In genomic region chr5:174690256-174690655, GRCh38 we compare ENCODE assay signal across 22 cellular contexts. TPM values are rescaled to one million over a fixed set of nuclear protein-coding genes. Genes with fewer than 3 reads are reported as not detected.
A peak's percentile ranks its signal among the peaks of the same experiment; 100 is the strongest.
DNase-seq lines count a peak whose midpoint lies in the region; ATAC-seq, FAIRE-seq and TF ChIP-seq lines count a peak whose summit lies in the region.
"Had no signal": no experiment of that assay in that cellular context is flagged by ENCODE, and none has a peak within 500 bp of the region (broad histone marks: within the 10 kb centered on the region; RNA-seq: fewer than 3 reads in every experiment).

No MANE protein-coding gene starts in this region.

- no peak overlapping the region for H4K5ac ChIP-seq in H9 (ENCODE audit: insufficient read length, low read depth, low read length)

- H3K56ac ChIP-seq in H9 (ENCODE audit: insufficient read length, low read depth, low read length), result no peak overlapping the region

- no peak overlapping the region for H3K4me2 ChIP-seq in A549
- H3K4me2 ChIP-seq in H9 (ENCODE audit: insufficient read depth, insufficient read length, low read length), result no peak overlapping the region

- TF ChIP-seq CTCF in A549 (IDR thresholded peaks at IDR 0.05) (no peak), H9 (conservative IDR thresholded peaks at IDR 0.05) (no peak)

- no peak overlapping the region for H4K8ac ChIP-seq in H9 (replicated peaks; ENCODE audit: insufficient read length, low read depth, low read length)

- peaks cover 71% of the 10 kb centered on the region for H3K27me3 Mint-ChIP-seq in H9 (ENCODE audit: low read depth)
- H3K27me3 Mint-ChIP-seq in activated T-cell treated with anti-CD3 and anti-CD28 coated beads, Interleukin-2, amount 50 U/mL, for 24 hours, result peaks cover 79% of the 10 kb centered on the region

- H3K79me1 ChIP-seq in H9 (ENCODE audit: insufficient read depth, low read depth, low read length, poor library complexity, severe bottlenecking), result no peaks in the 10 kb centered on the region

- peaks cover 45 to 64% of the 10 kb centered on the region in 2 experiments for H3K4me1 Mint-ChIP-seq in H9
- peaks cover 9% of the 10 kb centered on the region for H3K4me1 Mint-ChIP-seq in activated T-cell treated with anti-CD3 and anti-CD28 coated beads, Interleukin-2, amount 50 U/mL, for 24 hours (ENCODE audit: low read depth)

- H3K27ac ChIP-seq in A549, result no peak overlapping the region
- H3K27ac ChIP-seq in H9 (ENCODE audit: insufficient read length, low read depth, low read length), result no peak overlapping the region
- H3K27ac ChIP-seq: spleen, upper lobe of left lung had no signal

- H3K79me2 ChIP-seq in H9 (ENCODE audit: insufficient read depth, low read length), result no peaks in the 10 kb centered on the region

- H3K27me3 ChIP-seq in H9 (ENCODE audit: insufficient read depth, low read length), result peaks cover 10% of the 10 kb centered on the region; the same call in 1 of the 2 replicates

- H3K9ac ChIP-seq in H9 (ENCODE audit: extremely low read depth, insufficient read length, low read length), result no peak overlapping the region

- DNase-seq in A549 (ENCODE audit: low read depth in 1 of 2, low spot score in 1 of 2), result peak; percentile 21 to 24
- DNase-seq in H9, result peak; percentile 63
- DNase-seq in astrocyte of the hippocampus (ENCODE audit: low read depth, low spot score), result peak; percentile 21
- DNase-seq in kidney tubule cell (ENCODE audit: low spot score), result peak; percentile 15
- DNase-seq in SW 1271 (lab: John Stamatoyannopoulos, UW), result no peak
- DNase-seq in activated T-cell treated with anti-CD3 and anti-CD28 coated beads, Interleukin-2, amount 50 U/mL, for 24 hours, result no peak
- DNase-seq in germinal center (ENCODE audit: low spot score), result no peak
- DNase-seq: ACHN; activated CD4-positive, CD25-positive, alpha-beta regulatory T cell; activated effector memory CD4-positive, alpha-beta T cell treated with anti-CD3 and anti-CD28 coated beads, Interleukin-2, amount 50 U/mL, for 16 hours; CD8-positive, alpha-beta memory T cell; Kasumi-1; left colon; NCI-H187; NCI-H524 treated with DMSO at 0.1 percent for 48 hours; posterior cingulate gyrus; spleen; T-helper 1 cell; upper lobe of left lung had no signal

- no peak for FAIRE-seq in A549 (lab: Jason Lieb, UNC)

- ATAC-seq in A549 (peak; percentile 62 to 75; a peak in 5 of 6 replicates), SK-N-SH treated with all-trans-retinoic acid at 6 μM for 48 hours (no peak)
- ATAC-seq: left colon; stimulated activated memory B cell treated with anti-CD40 and anti-IgM and Interleukin-4, amounts not matched to agents 10 μg/mL and 1 μg/mL and 100 μg/mL, for 72 hours had no signal

- no peak overlapping the region for H2AFZ ChIP-seq in H9 (ENCODE audit: low read length)

- CTCF ChIA-PET in A549 (lab: Yijun Ruan, JAX), result no interaction called here

- no peak overlapping the region for H3K4me3 ChIP-seq in A549
- H3K4me3 ChIP-seq: spleen, upper lobe of left lung had no signal

- no peak overlapping the region for H3K18ac ChIP-seq in H9 (ENCODE audit: insufficient read length, low read depth, low read length)

- no peaks in the 10 kb centered on the region for H3K36me3 Mint-ChIP-seq in H9 (ENCODE audit: insufficient read depth in 1 of 3, low read depth in 3 of 3)
- H3K36me3 Mint-ChIP-seq in activated T-cell treated with anti-CD3 and anti-CD28 coated beads, Interleukin-2, amount 50 U/mL, for 24 hours (ENCODE audit: low read depth), result no peaks in the 10 kb centered on the region
- H3K36me3 Mint-ChIP-seq: CD8-positive, alpha-beta memory T cell; stimulated activated memory B cell treated with anti-CD40 and anti-IgM and Interleukin-4, amounts not matched to agents 10 μg/mL and 1 μg/mL and 100 μg/mL, for 72 hours had no signal

- no peak overlapping the region for H2BK120ac ChIP-seq in H9 (ENCODE audit: low read depth, low read length, poor library complexity, severe bottlenecking)

- no peak overlapping the region for H2BK20ac ChIP-seq in H9 (ENCODE audit: low read depth, low read length, poor library complexity, severe bottlenecking)

- H4K20me1 ChIP-seq in H9 (ENCODE audit: control insufficient read depth, insufficient read depth, insufficient read length), result no peaks in the 10 kb centered on the region

- POLR2A ChIA-PET in A549 (lab: Yijun Ruan, JAX), result no interaction called here

- no peak overlapping the region for H2AK5ac ChIP-seq in H9 (ENCODE audit: insufficient read length, low read length)

- H3K14ac ChIP-seq in H9 (ENCODE audit: insufficient read depth, low read length), result no peak overlapping the region

- H3K9me3 Mint-ChIP-seq in H9, result no peaks in the 10 kb centered on the region; a peak in 1 of 5 replicates
- no peaks in the 10 kb centered on the region for H3K9me3 Mint-ChIP-seq in activated T-cell treated with anti-CD3 and anti-CD28 coated beads, Interleukin-2, amount 50 U/mL, for 24 hours

- H3K9me3 ChIP-seq in A549 (no peaks in the 10 kb centered on the region), H9 (ENCODE audit: control insufficient read depth, low read depth, low read length) (no peaks in the 10 kb centered on the region)
- H3K9me3 ChIP-seq: spleen, upper lobe of left lung had no signal

- H2BK15ac ChIP-seq in H9 (ENCODE audit: low read depth, low read length), result no peak overlapping the region

- TF ChIP-seq POLR2A in A549 (IDR thresholded peaks at IDR 0.05; ENCODE audit: low read length), result no peak

- no peak overlapping the region for H3K27ac Mint-ChIP-seq in H9
- no peak overlapping the region for H3K27ac Mint-ChIP-seq in activated T-cell treated with anti-CD3 and anti-CD28 coated beads, Interleukin-2, amount 50 U/mL, for 24 hours
- H3K27ac Mint-ChIP-seq: CD8-positive, alpha-beta memory T cell; stimulated activated memory B cell treated with anti-CD40 and anti-IgM and Interleukin-4, amounts not matched to agents 10 μg/mL and 1 μg/mL and 100 μg/mL, for 72 hours had no signal

- no peak overlapping the region for H3K4ac ChIP-seq in H9 (ENCODE audit: low read depth, low read length)

- TF ChIP-seq EP300 in A549 (IDR thresholded peaks at IDR 0.05), result no peak

- H2BK12ac ChIP-seq in H9 (ENCODE audit: insufficient read length, low read depth, low read length), result no peak overlapping the region

- H3K4me3 Mint-ChIP-seq in H9, result no peak overlapping the region
- H3K4me3 Mint-ChIP-seq in activated T-cell treated with anti-CD3 and anti-CD28 coated beads, Interleukin-2, amount 50 U/mL, for 24 hours, result no peak overlapping the region
- H3K4me3 Mint-ChIP-seq: CD8-positive, alpha-beta memory T cell; stimulated activated memory B cell treated with anti-CD40 and anti-IgM and Interleukin-4, amounts not matched to agents 10 μg/mL and 1 μg/mL and 100 μg/mL, for 72 hours had no signal

- H3K23me2 ChIP-seq in H9 (ENCODE audit: insufficient read length, low read depth, low read length, poor library complexity, severe bottlenecking), result peaks cover 13% of the 10 kb centered on the region

- H3K4me1 ChIP-seq in A549 (peaks cover 17% of the 10 kb centered on the region), H9 (ENCODE audit: insufficient read depth, low read length) (peaks cover 3% of the 10 kb centered on the region; the same call in 1 of the 2 replicates)
- H3K4me1 ChIP-seq: upper lobe of left lung had no signal

- TF ChIP-seq RAD21 in A549 (conservative IDR thresholded peaks at IDR 0.05 in 1 of 2, IDR thresholded peaks at IDR 0.05 in 1 of 2), result no peak

- WGBS in A549 (ENCODE audit: missing lambda C conversion rate), result 55% methylated on average over 10 of the region's 10 CpGs
- WGBS in H9 (ENCODE audit: extremely low coverage, insufficient read length, low lambda C conversion rate), result no CpG with 5 or more reads among the region's 10 CpGs

- H4K91ac ChIP-seq in H9 (ENCODE audit: insufficient read length, low read depth, low read length), result no peak overlapping the region

- no peak overlapping the region for H3T11ph ChIP-seq in H9 (ENCODE audit: low read length)

- H2BK5ac ChIP-seq in H9 (ENCODE audit: insufficient read length, low read length), result no peak overlapping the region

- no peak overlapping the region for H3K23ac ChIP-seq in H9 (ENCODE audit: insufficient read length, low read depth, low read length)

TF ChIP-seq in A549, 52 proteins besides CTCF, POLR2A, EP300 and RAD21 (continues in another document):
- TF ChIP-seq ATOH8 (CRISPR knock-in tag; IDR thresholded peaks at IDR 0.05; ENCODE audit: low read depth) (no peak), FOXS1 (CRISPR knock-in tag; IDR thresholded peaks at IDR 0.05) (no peak)

TF ChIP-seq in SK-N-SH treated with all-trans-retinoic acid at 6 μM for 48 hours, 23 proteins besides CTCF, POLR2A, EP300 and RAD21 (continues in another document):
- TF ChIP-seq ZFP3 (CRISPR knock-in tag; IDR thresholded peaks at IDR 0.05) (no peak), ZC3H10 (CRISPR knock-in tag; IDR thresholded peaks at IDR 0.05) (no peak), ZNF565 (CRISPR knock-in tag; conservative IDR thresholded peaks at IDR 0.05; ENCODE audit: low read depth) (no peak), CSDC2 (CRISPR knock-in tag; IDR thresholded peaks at IDR 0.05) (no peak), PATZ1 (CRISPR knock-in tag; IDR thresholded peaks at IDR 0.05; ENCODE audit: borderline replicate concordance) (no peak)

RNA-seq across cellular contexts. Expression of gene MSX2, which starts 34.1 kb away (rescaled TPM):
- polyA plus RNA-seq in A549 (2011; rRNA removed), result 2.4 and 3.8 TPM in 2 replicates
- 3.3 and 3.9 TPM in 2 replicates for polyA plus RNA-seq in A549 (2012; cell fraction: cytosol; rRNA removed)
- 3.3 and 3.5 TPM in 2 replicates for polyA plus RNA-seq in A549 (2012; cell fraction: nucleus; rRNA removed)
- polyA plus RNA-seq in A549 (2017; fragmentation: RNase III; extraction: RNeasy Plus Mini Kit Qiagen cat#74134 plus additional on column Dnase treatment), result 2.0 to 2.6 TPM (median 2.6 TPM) in 3 replicates
- 3.2 and 4.2 TPM in 2 replicates for polyA minus RNA-seq in A549 (2011; rRNA and poly(A)+ RNA removed)
- 0.35 and 0.42 TPM in 2 replicates for total RNA-seq in H9 (2021)
- total RNA-seq: activated CD8-positive, alpha-beta memory T cell treated with anti-CD3 and anti-CD28 coated beads for 36 hours; CD8-positive, alpha-beta memory T cell had no signal
- polyA plus RNA-seq: CD8-positive, alpha-beta memory T cell had no signal

Comparison
In these comparisons a context has a peak if more than half of its experiments do, and no peak if none do; other contexts are left out.
1. DNase-seq: peak in A549 (2 of 2), H9 (single experiment), astrocyte of the hippocampus (single experiment) and kidney tubule cell (single experiment); none in SW 1271 (0 of 2), activated T-cell treated with anti-CD3 and anti-CD28 coated beads, Interleukin-2, amount 50 U/mL, for 24 hours (single experiment) and germinal center (single experiment).